ENCODE assay signal across 15 cellular contexts in the genomic region with DNA sequence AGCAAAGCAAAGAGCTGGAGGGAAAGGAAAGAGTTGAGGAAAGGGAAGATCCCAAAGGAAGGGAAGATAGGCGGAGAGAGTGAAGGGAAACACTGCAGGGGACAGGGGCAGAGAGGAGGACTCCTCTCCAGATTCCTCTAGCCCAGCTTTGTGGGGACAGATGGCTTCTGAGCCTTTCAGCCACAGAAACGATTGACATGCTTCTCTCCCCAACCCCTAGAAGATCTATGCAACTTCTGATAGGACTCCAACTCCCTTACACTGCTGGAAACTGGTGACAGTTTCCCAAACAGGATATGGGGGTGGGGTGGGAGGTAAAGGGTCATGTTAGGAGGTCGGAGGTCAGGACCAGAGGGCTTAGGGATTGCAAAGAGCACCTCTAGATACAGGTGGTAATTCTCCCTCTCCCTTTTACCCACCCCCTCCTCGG. TPM values are rescaled to one million over a fixed set of nuclear protein-coding genes. Genes with fewer than 3 reads are reported as not detected.
DNase-seq lines count a peak whose midpoint lies in the region; ATAC-seq, FAIRE-seq and TF ChIP-seq lines count a peak whose summit lies in the region.
"Had no signal": no experiment of that assay in that cellular context is flagged by ENCODE, and none has a peak within 500 bp of the region (broad histone marks: within the 10 kb centered on the region; RNA-seq: fewer than 3 reads in every experiment).

No MANE protein-coding gene starts in this region.

- no peak overlapping the region for H3K27ac Mint-ChIP-seq in activated B cell treated with CpG ODN at 0.5 μM for 24 hours
- H3K27ac Mint-ChIP-seq: activated naive CD4-positive, alpha-beta T cell treated with anti-CD3 and anti-CD28 coated beads for 36 hours; CD4-positive, alpha-beta T cell had no signal

- H3K27me3 ChIP-seq in HepG2 (ENCODE audit: control insufficient read depth in 1 of 2, insufficient read depth in 2 of 2, low read length in 2 of 2) (no peaks in the 10 kb centered on the region), sigmoid colon (peaks cover 0 to 9% (median 0%) of the 10 kb centered on the region in 3 donors), trophoblast cell (ENCODE audit: insufficient read depth, low read length) (no peaks in the 10 kb centered on the region), gastroesophageal sphincter (no peaks in the 10 kb centered on the region)

- 69% methylated on average over 4 of the region's 4 CpGs for WGBS in HepG2 (ENCODE audit: low lambda C conversion rate)
- WGBS in sigmoid colon, 2 donors, result 73 to 76% methylated on average over 4 of the region's 4 CpGs
- no CpG with 5 or more reads among the region's 4 CpGs for WGBS in trophoblast cell (ENCODE audit: extremely low coverage, insufficient coverage, insufficient read length)
- 59 to 74% methylated on average over 2 to 3 of the region's 4 CpGs for WGBS in gastroesophageal sphincter (ENCODE audit: low coverage in 1 of 2), 2 donors

- no peak overlapping the region for H4K8ac ChIP-seq in trophoblast cell (ENCODE audit: low read depth, low read length)

- no peak overlapping the region for H3K18ac ChIP-seq in trophoblast cell (ENCODE audit: low read length)

- POLR2A ChIA-PET in activated B cell treated with CpG ODN at 0.5 μM for 24 hours (lab: Charles Lee), result no interaction called here
- POLR2A ChIA-PET in HepG2 (lab: Yijun Ruan, JAX), result no interaction called here

- no peaks in the 10 kb centered on the region for H3K9me3 Mint-ChIP-seq in activated B cell treated with CpG ODN at 0.5 μM for 24 hours
- H3K9me3 Mint-ChIP-seq: activated naive CD4-positive, alpha-beta T cell treated with anti-CD3 and anti-CD28 coated beads for 36 hours; CD4-positive, alpha-beta T cell had no signal

- H3K4me3 ChIP-seq in HepG2 (replicated peaks in 1 of 3; ENCODE audit: insufficient read depth in 1 of 3, low read depth in 2 of 3, low read length in 3 of 3) (no peak overlapping the region), sigmoid colon (peak overlapping the region in 3 of 4 donors; percentile 48 to 71 (median 66)), trophoblast cell (ENCODE audit: low read depth, low read length) (no peak overlapping the region), gastroesophageal sphincter (peak overlapping the region in 1 of 2 donors; percentile 62)

- H3K4me2 ChIP-seq in HepG2 (ENCODE audit: low read depth, low read length) (no peak overlapping the region), trophoblast cell (ENCODE audit: low read length) (no peak overlapping the region)

- TF ChIP-seq EP300 in HepG2 (IDR thresholded peaks at IDR 0.05; ENCODE audit: low read depth in 2 of 2, low read length in 2 of 2) (no peak), HepG2 (CRISPR knock-in tag; IDR thresholded peaks at IDR 0.05; ENCODE audit: borderline replicate concordance) (no peak), sigmoid colon (IDR thresholded peaks at IDR 0.05) (no peak), gastroesophageal sphincter (IDR thresholded peaks at IDR 0.05) (no peak)

- no peak overlapping the region for H2AFZ ChIP-seq in HepG2 (ENCODE audit: low read length)
- no peak overlapping the region for H2AFZ ChIP-seq in trophoblast cell (ENCODE audit: insufficient read depth, low read length, poor library complexity)

- BruUV-seq in HepG2 (replicated peaks; lab: Mats Ljungman, UMichigan), result no TSS peak

- H4K12ac ChIP-seq in trophoblast cell (ENCODE audit: low read depth, low read length), result no peak overlapping the region

- TF ChIP-seq POLR2A in GM12891 (IDR thresholded peaks at IDR 0.05; ENCODE audit: low read depth, low read length), result no peak
- no peak for TF ChIP-seq POLR2A in HepG2 (IDR thresholded peaks at IDR 0.05; ENCODE audit: insufficient read depth in 1 of 2, low read depth in 2 of 2, low read length in 2 of 2)
- TF ChIP-seq POLR2A in sigmoid colon (IDR thresholded peaks at IDR 0.05), result no peak
- no peak for TF ChIP-seq POLR2A in gastroesophageal sphincter (IDR thresholded peaks at IDR 0.05)

- no peak overlapping the region for H3K23ac ChIP-seq in trophoblast cell (ENCODE audit: low read length)

- ATAC-seq in activated B cell treated with CpG ODN at 0.5 μM for 24 hours (ENCODE audit: low read depth) (no peak), HepG2 (no peak), gastroesophageal sphincter (no peak)

- H2BK5ac ChIP-seq in trophoblast cell (ENCODE audit: low read depth, low read length, poor library complexity), result no peak overlapping the region

- no peak for TF ChIP-seq RAD21 in HepG2 (CRISPR knock-in tag; IDR thresholded peaks at IDR 0.05)

- H3K9me3 ChIP-seq in HepG2 (ENCODE audit: low read length), result no peaks in the 10 kb centered on the region
- H3K9me3 ChIP-seq in sigmoid colon, result no peaks in the 10 kb centered on the region
- peaks cover 6% of the 10 kb centered on the region for H3K9me3 ChIP-seq in trophoblast cell (ENCODE audit: insufficient read depth, low read depth, low read length)
- H3K9me3 ChIP-seq in gastroesophageal sphincter, result no peaks in the 10 kb centered on the region

- no peak overlapping the region for H3K4ac ChIP-seq in trophoblast cell (ENCODE audit: low read depth, low read length)

- peaks cover 5 to 14% of the 10 kb centered on the region in 2 experiments; a peak in 4 of 5 replicates for H3K36me3 ChIP-seq in HepG2 (replicated peaks in 1 of 2; ENCODE audit: control insufficient read depth in 1 of 2, insufficient read depth in 2 of 2, low read length in 2 of 2)
- no peaks in the 10 kb centered on the region for H3K36me3 ChIP-seq in sigmoid colon
- H3K36me3 ChIP-seq in trophoblast cell (ENCODE audit: control insufficient read depth in 1 of 2, insufficient read depth in 2 of 2, low read length in 2 of 2), result peaks cover 40 to 55% of the 10 kb centered on the region in 2 experiments
- H3K36me3 ChIP-seq in gastroesophageal sphincter, result no peaks in the 10 kb centered on the region

- H3K4me3 Mint-ChIP-seq in activated B cell treated with CpG ODN at 0.5 μM for 24 hours, result peak overlapping the region; percentile 79
- H3K4me3 Mint-ChIP-seq: CD4-positive, alpha-beta T cell had no signal

- H3K4me1 Mint-ChIP-seq in activated B cell treated with CpG ODN at 0.5 μM for 24 hours, result peaks cover 18% of the 10 kb centered on the region

- H3K4me1 ChIP-seq in HepG2 (ENCODE audit: insufficient read depth, low read length) (peaks cover 45% of the 10 kb centered on the region), sigmoid colon (peaks cover 0 to 16% (median 12%) of the 10 kb centered on the region in 4 donors), trophoblast cell (ENCODE audit: control insufficient read depth in 1 of 2, insufficient read depth in 2 of 2, low read length in 2 of 2) (peaks cover 13 to 26% of the 10 kb centered on the region in 2 experiments), gastroesophageal sphincter (peaks cover 0 to 31% (median 3%) of the 10 kb centered on the region in 3 donors)

- H3K36me3 Mint-ChIP-seq in activated B cell treated with CpG ODN at 0.5 μM for 24 hours (ENCODE audit: low read depth), result no peaks in the 10 kb centered on the region

- H3K79me2 ChIP-seq in HepG2 (ENCODE audit: insufficient read depth, low read length) (peaks cover 12% of the 10 kb centered on the region), trophoblast cell (ENCODE audit: control insufficient read depth, insufficient read depth, low read length, poor library complexity) (peaks cover 22% of the 10 kb centered on the region)

- peaks cover 6% of the 10 kb centered on the region for H3K79me1 ChIP-seq in trophoblast cell (ENCODE audit: low read length)

- intact Hi-C loops in activated B cell treated with CpG ODN at 0.5 μM for 24 hours (cut with micrococcal nuclease) (no loop called here), HepG2 (cut with micrococcal nuclease; ENCODE audit: unreplicated experiment) (no loop called here), sigmoid colon (cut with DNase I) (no loop called here)

- FAIRE-seq in GM12891 (lab: Jason Lieb, UNC), result no peak
- FAIRE-seq in HepG2 (lab: Jason Lieb, UNC), result no peak

- H2BK120ac ChIP-seq in trophoblast cell (ENCODE audit: insufficient read depth, low read length, poor library complexity), result no peak overlapping the region

- H3K27ac ChIP-seq in HepG2 (ENCODE audit: extremely low read length, insufficient read depth, low read length), result peak overlapping the region; percentile 11
- H3K27ac ChIP-seq in sigmoid colon, result peak overlapping the region in 2 of 4 donors; percentile 59 to 73
- no peak overlapping the region for H3K27ac ChIP-seq in trophoblast cell (ENCODE audit: low read depth, low read length)
- peak overlapping the region in 1 of 4 donors; percentile 39 for H3K27ac ChIP-seq in gastroesophageal sphincter

- in situ Hi-C loops in HepG2 (cut with HindIII; ENCODE audit: extremely low pct_ligation_motif_present, low pct_unique_long_range_greater_than_20kb), result no loop called here

- H3K9ac ChIP-seq in HepG2 (ENCODE audit: insufficient read depth, low read depth, low read length) (no peak overlapping the region), trophoblast cell (ENCODE audit: low read length) (no peak overlapping the region)

- H3K27me3 Mint-ChIP-seq in activated B cell treated with CpG ODN at 0.5 μM for 24 hours, result no peaks in the 10 kb centered on the region

- TF ChIP-seq CTCF in activated B cell treated with CpG ODN at 0.5 μM for 24 hours (IDR thresholded peaks at IDR 0.05), result no peak
- no peak for TF ChIP-seq CTCF in HepG2 (CRISPR knock-in tag; IDR thresholded peaks at IDR 0.05)
- TF ChIP-seq CTCF in sigmoid colon (IDR thresholded peaks at IDR 0.05), result no peak
- TF ChIP-seq CTCF in gastroesophageal sphincter (IDR thresholded peaks at IDR 0.05), result no peak

- H3K14ac ChIP-seq in trophoblast cell (ENCODE audit: low read length), result no peak overlapping the region

- peaks cover 2% of the 10 kb centered on the region; the same call in 1 of the 2 replicates for H4K20me1 ChIP-seq in HepG2 (ENCODE audit: insufficient read depth, low read length)

- no peak for DNase-seq in GM12891 (ENCODE audit: insufficient read length, low spot score)
- no peak for DNase-seq in activated B cell treated with CpG ODN at 0.5 μM for 24 hours
- no peak for DNase-seq in HepG2 (ENCODE audit: low spot score)
- no peak for DNase-seq in sigmoid colon
- DNase-seq in NCI-H146 treated with DMSO at 0.1 percent for 48 hours (lab: John Stamatoyannopoulos, UW; ENCODE audit: unreplicated experiment), result no peak
- DNase-seq in NCI-H2029 (lab: John Stamatoyannopoulos, UW), result no peak
- no peak for DNase-seq in trophoblast cell
- DNase-seq: activated naive CD4-positive, alpha-beta T cell treated with anti-CD3 and anti-CD28 coated beads for 36 hours; CD4-positive, alpha-beta T cell; kidney glomerular epithelial cell; stimulated activated CD4-positive, alpha-beta T cell treated with anti-CD3 and anti-CD28 coated beads, Interleukin-2, amount 100 ng/mL, for 48 hours; stimulated activated naive CD4-positive, alpha-beta T cell treated with Interleukin-2 at 50 U/mL for 16 hours had no signal

- no peak overlapping the region for H4K91ac ChIP-seq in trophoblast cell (ENCODE audit: low read depth, low read length)

- H2BK12ac ChIP-seq in trophoblast cell (ENCODE audit: low read length), result no peak overlapping the region

- CTCF ChIA-PET in activated B cell treated with CpG ODN at 0.5 μM for 24 hours (lab: Charles Lee) (no interaction called here), HepG2 (lab: Yijun Ruan, JAX; ENCODE audit: low intra/inter-chr PET ratio, low total read pairs) (no interaction called here)

- no peak overlapping the region for H2AK5ac ChIP-seq in trophoblast cell (ENCODE audit: low read length)

RNA-seq across cellular contexts. Expression of a gene that starts 6.5 kb away (rescaled TPM):
- 0.56 TPM for polyA plus RNA-seq in GM12891 (2012; ENCODE audit: low read depth, missing spikeins)
- total RNA-seq in activated B cell treated with CpG ODN at 0.5 μM for 24 hours (0.39 and 0.47 TPM in 2 replicates), HepG2 (2016; rRNA removed; fragmentation: Illumina TruSeq; extraction: Trizol) (7.6 TPM in 2 replicates), sigmoid colon (under 1 TPM; 0.27 to 0.36 (median 0.30) TPM), gastroesophageal sphincter (under 1 TPM; under 0.01 to 0.78 (median 0.52) TPM)
- 1.4 and 2.5 TPM in 2 replicates for total RNA-seq in HepG2 (2016; cell fraction: cytosol; rRNA removed; fragmentation: Illumina TruSeq; extraction: Trizol; ENCODE audit: low read depth)
- total RNA-seq in HepG2 (2016; cell fraction: insoluble cytoplasmic fraction; rRNA removed; fragmentation: Illumina TruSeq; extraction: Trizol), result 5.3 and 7.9 TPM in 2 replicates
- 4.5 and 7.8 TPM in 2 replicates for total RNA-seq in HepG2 (2016; cell fraction: membrane; rRNA removed; fragmentation: Illumina TruSeq; extraction: Trizol)
- total RNA-seq in HepG2 (2016; cell fraction: nucleus; rRNA removed; fragmentation: Illumina TruSeq; extraction: Trizol), result 6.2 and 7.5 TPM in 2 replicates
- polyA plus RNA-seq in HepG2 (2011; rRNA removed) (9.0 and 9.1 TPM in 2 replicates), sigmoid colon (1 to 10 TPM in 1 of 3 donors, under 1 TPM in 2; 0.23 to 1.5 (median 0.60) TPM)
- polyA plus RNA-seq in HepG2 (2011; cell fraction: cytosol; rRNA removed), result 7.3 and 8.1 TPM in 2 replicates
- polyA plus RNA-seq in HepG2 (2011; cell fraction: nucleus; rRNA removed), result 11.9 and 12.9 TPM in 2 replicates
- polyA plus RNA-seq in HepG2 (2012), result 4.3 and 9.1 TPM in 2 replicates
- 2.9 and 3.3 TPM in 2 replicates for polyA plus RNA-seq in HepG2 (2016; cell fraction: cytosol; fragmentation: Illumina TruSeq; extraction: Trizol; ENCODE audit: low read depth)
- 10.7 and 11.1 TPM in 2 replicates for polyA plus RNA-seq in HepG2 (2016; cell fraction: insoluble cytoplasmic fraction; fragmentation: Illumina TruSeq; extraction: Trizol; ENCODE audit: low read depth)
- polyA plus RNA-seq in HepG2 (2016; cell fraction: membrane; fragmentation: Illumina TruSeq; extraction: Trizol; ENCODE audit: low read depth), result 4.7 and 6.0 TPM in 2 replicates
- 14.7 and 15.4 TPM in 2 replicates for polyA plus RNA-seq in HepG2 (2016; cell fraction: nucleus; fragmentation: Illumina TruSeq; extraction: Trizol; ENCODE audit: insufficient read depth, low read depth)
- 2.3 and 13.0 TPM in 2 replicates for polyA minus RNA-seq in HepG2 (2011; rRNA and poly(A)+ RNA removed; ENCODE audit: low replicate concordance)
- 10.6 and 11.8 TPM in 2 replicates for polyA minus RNA-seq in HepG2 (2011; cell fraction: cytosol; rRNA and poly(A)+ RNA removed)
- polyA minus RNA-seq in HepG2 (2011; cell fraction: nucleus; rRNA and poly(A)+ RNA removed), result 4.1 and 6.2 TPM in 2 replicates
- 38.9 and 40.4 TPM in 2 replicates for polyA plus RNA-seq in trophoblast cell (2013)
- total RNA-seq: T-helper 1 cell treated with Interleukin-12 subunit alpha and Interleukin-12 subunit beta and Interleukin-4 antibody, amounts not matched to agents 30 ng/mL and 1 ng/mL, for 36 hours had no signal

RNA-seq across cellular contexts. Expression of a gene that starts 14.8 kb away (rescaled TPM):
- polyA plus RNA-seq in GM12891 (2012; ENCODE audit: low read depth, missing spikeins), result 0.09 TPM
- 0.32 and 0.38 TPM in 2 replicates for total RNA-seq in activated B cell treated with CpG ODN at 0.5 μM for 24 hours
- 0.20 TPM in 1 of 2 replicates, not detected in the other for total RNA-seq in HepG2 (2016; rRNA removed; fragmentation: Illumina TruSeq; extraction: Trizol)
- total RNA-seq in HepG2 (2016; cell fraction: cytosol; rRNA removed; fragmentation: Illumina TruSeq; extraction: Trizol; ENCODE audit: low read depth), result not detected in 2 replicates
- total RNA-seq in HepG2 (2016; cell fraction: insoluble cytoplasmic fraction; rRNA removed; fragmentation: Illumina TruSeq; extraction: Trizol), result 0.17 TPM in 1 of 2 replicates, not detected in the other
- total RNA-seq in HepG2 (2016; cell fraction: membrane; rRNA removed; fragmentation: Illumina TruSeq; extraction: Trizol), result 0.17 TPM in 1 of 2 replicates, not detected in the other
- total RNA-seq in HepG2 (2016; cell fraction: nucleus; rRNA removed; fragmentation: Illumina TruSeq; extraction: Trizol), result not detected in 2 replicates
- polyA plus RNA-seq in HepG2 (2011; rRNA removed), result 0.12 and 0.22 TPM in 2 replicates
- 0.12 and 0.21 TPM in 2 replicates for polyA plus RNA-seq in HepG2 (2011; cell fraction: cytosol; rRNA removed)
- polyA plus RNA-seq in HepG2 (2011; cell fraction: nucleus; rRNA removed), result 0.33 and 0.37 TPM in 2 replicates
- 0.33 and 0.34 TPM in 2 replicates for polyA plus RNA-seq in HepG2 (2012)
- polyA plus RNA-seq in HepG2 (2016; cell fraction: cytosol; fragmentation: Illumina TruSeq; extraction: Trizol; ENCODE audit: low read depth), result not detected in 2 replicates
- polyA plus RNA-seq in HepG2 (2016; cell fraction: insoluble cytoplasmic fraction; fragmentation: Illumina TruSeq; extraction: Trizol; ENCODE audit: low read depth), result not detected in 2 replicates
- polyA plus RNA-seq in HepG2 (2016; cell fraction: membrane; fragmentation: Illumina TruSeq; extraction: Trizol; ENCODE audit: low read depth), result not detected in 2 replicates
- not detected in 2 replicates for polyA plus RNA-seq in HepG2 (2016; cell fraction: nucleus; fragmentation: Illumina TruSeq; extraction: Trizol; ENCODE audit: insufficient read depth, low read depth)
- not detected in 2 replicates for polyA minus RNA-seq in HepG2 (2011; rRNA and poly(A)+ RNA removed; ENCODE audit: low replicate concordance)
- not detected in 2 replicates for polyA minus RNA-seq in HepG2 (2011; cell fraction: cytosol; rRNA and poly(A)+ RNA removed)
- not detected in 2 replicates for polyA minus RNA-seq in HepG2 (2011; cell fraction: nucleus; rRNA and poly(A)+ RNA removed)
- total RNA-seq in sigmoid colon, result not detected
- 100 to 1,000 TPM; 187 to 237 (median 201) TPM for polyA plus RNA-seq in sigmoid colon
- polyA plus RNA-seq in trophoblast cell (2013), result 92.3 and 94.0 TPM in 2 replicates
- 10 to 100 TPM in 1 of 4 donors, not detected in 3; 22.1 TPM for total RNA-seq in gastroesophageal sphincter
- total RNA-seq: chondrocyte; T-helper 1 cell treated with Interleukin-12 subunit alpha and Interleukin-12 subunit beta and Interleukin-4 antibody, amounts not matched to agents 30 ng/mL and 1 ng/mL, for 36 hours had no signal

RNA-seq across cellular contexts. Expression of a gene that starts 21.2 kb away (rescaled TPM):
- polyA plus RNA-seq in GM12891 (2012; ENCODE audit: low read depth, missing spikeins), result 81.3 TPM
- total RNA-seq in activated B cell treated with CpG ODN at 0.5 μM for 24 hours, result 45.9 and 48.0 TPM in 2 replicates
- 66.4 and 84.0 TPM in 2 replicates for total RNA-seq in HepG2 (2016; rRNA removed; fragmentation: Illumina TruSeq; extraction: Trizol)
- 39.6 and 58.1 TPM in 2 replicates for total RNA-seq in HepG2 (2016; cell fraction: cytosol; rRNA removed; fragmentation: Illumina TruSeq; extraction: Trizol; ENCODE audit: low read depth)
- 68.2 and 78.9 TPM in 2 replicates for total RNA-seq in HepG2 (2016; cell fraction: insoluble cytoplasmic fraction; rRNA removed; fragmentation: Illumina TruSeq; extraction: Trizol)
- 45.1 and 68.3 TPM in 2 replicates for total RNA-seq in HepG2 (2016; cell fraction: membrane; rRNA removed; fragmentation: Illumina TruSeq; extraction: Trizol)
- 22.4 and 23.2 TPM in 2 replicates for total RNA-seq in HepG2 (2016; cell fraction: nucleus; rRNA removed; fragmentation: Illumina TruSeq; extraction: Trizol)
- 36.5 and 44.9 TPM in 2 replicates for polyA plus RNA-seq in HepG2 (2011; rRNA removed)
- 45.1 and 65.7 TPM in 2 replicates for polyA plus RNA-seq in HepG2 (2011; cell fraction: cytosol; rRNA removed)
- polyA plus RNA-seq in HepG2 (2011; cell fraction: nucleus; rRNA removed), result 14.0 and 16.2 TPM in 2 replicates
- polyA plus RNA-seq in HepG2 (2012), result 28.1 and 35.0 TPM in 2 replicates
- polyA plus RNA-seq in HepG2 (2016; cell fraction: cytosol; fragmentation: Illumina TruSeq; extraction: Trizol; ENCODE audit: low read depth), result 49.1 and 78.5 TPM in 2 replicates
- polyA plus RNA-seq in HepG2 (2016; cell fraction: insoluble cytoplasmic fraction; fragmentation: Illumina TruSeq; extraction: Trizol; ENCODE audit: low read depth), result 91.2 and 98.7 TPM in 2 replicates
- polyA plus RNA-seq in HepG2 (2016; cell fraction: membrane; fragmentation: Illumina TruSeq; extraction: Trizol; ENCODE audit: low read depth), result 42.8 and 62.9 TPM in 2 replicates
- polyA plus RNA-seq in HepG2 (2016; cell fraction: nucleus; fragmentation: Illumina TruSeq; extraction: Trizol; ENCODE audit: insufficient read depth, low read depth), result 45.4 and 50.6 TPM in 2 replicates
- 18.1 and 65.8 TPM in 2 replicates for polyA minus RNA-seq in HepG2 (2011; rRNA and poly(A)+ RNA removed; ENCODE audit: low replicate concordance)
- 8.4 and 8.6 TPM in 2 replicates for polyA minus RNA-seq in HepG2 (2011; cell fraction: cytosol; rRNA and poly(A)+ RNA removed)
- 6.3 and 9.4 TPM in 2 replicates for polyA minus RNA-seq in HepG2 (2011; cell fraction: nucleus; rRNA and poly(A)+ RNA removed)
- total RNA-seq in sigmoid colon, result 10 to 100 TPM; 55.4 to 86.4 (median 71.3) TPM
- 100 to 1,000 TPM; 142 to 245 (median 199) TPM for polyA plus RNA-seq in sigmoid colon
- polyA plus RNA-seq in trophoblast cell (2013), result 71.8 and 76.8 TPM in 2 replicates
- 10 to 100 TPM; 66.8 to 79.3 (median 73.1) TPM for total RNA-seq in gastroesophageal sphincter

RNA-seq across cellular contexts. Expression of a gene that starts 22.2 kb away (rescaled TPM):
- polyA plus RNA-seq in GM12891 (2012; ENCODE audit: low read depth, missing spikeins), result 16.5 TPM
- total RNA-seq in activated B cell treated with CpG ODN at 0.5 μM for 24 hours, result 28.1 and 32.5 TPM in 2 replicates
- total RNA-seq in HepG2 (2016; rRNA removed; fragmentation: Illumina TruSeq; extraction: Trizol), result 31.5 and 33.2 TPM in 2 replicates
- total RNA-seq in HepG2 (2016; cell fraction: cytosol; rRNA removed; fragmentation: Illumina TruSeq; extraction: Trizol; ENCODE audit: low read depth), result 20.1 and 22.6 TPM in 2 replicates
- total RNA-seq in HepG2 (2016; cell fraction: insoluble cytoplasmic fraction; rRNA removed; fragmentation: Illumina TruSeq; extraction: Trizol), result 29.3 and 31.9 TPM in 2 replicates
- total RNA-seq in HepG2 (2016; cell fraction: membrane; rRNA removed; fragmentation: Illumina TruSeq; extraction: Trizol), result 26.2 and 29.2 TPM in 2 replicates
- total RNA-seq in HepG2 (2016; cell fraction: nucleus; rRNA removed; fragmentation: Illumina TruSeq; extraction: Trizol), result 21.0 and 23.5 TPM in 2 replicates
- 39.8 and 42.0 TPM in 2 replicates for polyA plus RNA-seq in HepG2 (2011; rRNA removed)
- 29.0 and 30.8 TPM in 2 replicates for polyA plus RNA-seq in HepG2 (2011; cell fraction: cytosol; rRNA removed)
- 55.5 and 56.3 TPM in 2 replicates for polyA plus RNA-seq in HepG2 (2011; cell fraction: nucleus; rRNA removed)
- 24.3 and 30.2 TPM in 2 replicates for polyA plus RNA-seq in HepG2 (2012)
- 6.2 and 6.6 TPM in 2 replicates for polyA plus RNA-seq in HepG2 (2016; cell fraction: cytosol; fragmentation: Illumina TruSeq; extraction: Trizol; ENCODE audit: low read depth)
- polyA plus RNA-seq in HepG2 (2016; cell fraction: insoluble cytoplasmic fraction; fragmentation: Illumina TruSeq; extraction: Trizol; ENCODE audit: low read depth), result 36.9 and 41.7 TPM in 2 replicates
- 19.4 and 20.1 TPM in 2 replicates for polyA plus RNA-seq in HepG2 (2016; cell fraction: membrane; fragmentation: Illumina TruSeq; extraction: Trizol; ENCODE audit: low read depth)
- 54.4 and 62.1 TPM in 2 replicates for polyA plus RNA-seq in HepG2 (2016; cell fraction: nucleus; fragmentation: Illumina TruSeq; extraction: Trizol; ENCODE audit: insufficient read depth, low read depth)
- polyA minus RNA-seq in HepG2 (2011; rRNA and poly(A)+ RNA removed; ENCODE audit: low replicate concordance), result 59.1 and 110 TPM in 2 replicates
- polyA minus RNA-seq in HepG2 (2011; cell fraction: cytosol; rRNA and poly(A)+ RNA removed), result 20.7 and 24.4 TPM in 2 replicates
- polyA minus RNA-seq in HepG2 (2011; cell fraction: nucleus; rRNA and poly(A)+ RNA removed), result 14.0 and 20.0 TPM in 2 replicates
- 10 to 100 TPM; 13.9 to 23.6 (median 19.8) TPM for total RNA-seq in sigmoid colon
- polyA plus RNA-seq in sigmoid colon, result 10 to 100 TPM; 11.4 to 21.5 (median 14.8) TPM
- polyA plus RNA-seq in trophoblast cell (2013), result 44.6 and 45.7 TPM in 2 replicates
- total RNA-seq in gastroesophageal sphincter, result 10 to 100 TPM; 19.6 to 29.6 (median 24.8) TPM

RNA-seq across cellular contexts. Expression of a gene that starts 38.7 kb away (rescaled TPM):
- 70.7 TPM for polyA plus RNA-seq in GM12891 (2012; ENCODE audit: low read depth, missing spikeins)
- 40.4 and 47.5 TPM in 2 replicates for total RNA-seq in activated B cell treated with CpG ODN at 0.5 μM for 24 hours
- 190 and 225 TPM in 2 replicates for total RNA-seq in HepG2 (2016; rRNA removed; fragmentation: Illumina TruSeq; extraction: Trizol)
- total RNA-seq in HepG2 (2016; cell fraction: cytosol; rRNA removed; fragmentation: Illumina TruSeq; extraction: Trizol; ENCODE audit: low read depth), result 16.7 and 20.3 TPM in 2 replicates
- 150 and 214 TPM in 2 replicates for total RNA-seq in HepG2 (2016; cell fraction: insoluble cytoplasmic fraction; rRNA removed; fragmentation: Illumina TruSeq; extraction: Trizol)
- total RNA-seq in HepG2 (2016; cell fraction: membrane; rRNA removed; fragmentation: Illumina TruSeq; extraction: Trizol), result 22.8 and 26.6 TPM in 2 replicates
- 106 and 117 TPM in 2 replicates for total RNA-seq in HepG2 (2016; cell fraction: nucleus; rRNA removed; fragmentation: Illumina TruSeq; extraction: Trizol)
- 107 and 110 TPM in 2 replicates for polyA plus RNA-seq in HepG2 (2011; rRNA removed)
- 79.6 and 122 TPM in 2 replicates for polyA plus RNA-seq in HepG2 (2011; cell fraction: cytosol; rRNA removed)
- polyA plus RNA-seq in HepG2 (2011; cell fraction: nucleus; rRNA removed), result 236 and 366 TPM in 2 replicates
- polyA plus RNA-seq in HepG2 (2012), result 86.7 and 101 TPM in 2 replicates
- polyA plus RNA-seq in HepG2 (2016; cell fraction: cytosol; fragmentation: Illumina TruSeq; extraction: Trizol; ENCODE audit: low read depth), result 11.1 and 13.2 TPM in 2 replicates
- 143 and 179 TPM in 2 replicates for polyA plus RNA-seq in HepG2 (2016; cell fraction: insoluble cytoplasmic fraction; fragmentation: Illumina TruSeq; extraction: Trizol; ENCODE audit: low read depth)
- 12.6 and 16.9 TPM in 2 replicates for polyA plus RNA-seq in HepG2 (2016; cell fraction: membrane; fragmentation: Illumina TruSeq; extraction: Trizol; ENCODE audit: low read depth)
- polyA plus RNA-seq in HepG2 (2016; cell fraction: nucleus; fragmentation: Illumina TruSeq; extraction: Trizol; ENCODE audit: insufficient read depth, low read depth), result 177 and 182 TPM in 2 replicates
- polyA minus RNA-seq in HepG2 (2011; rRNA and poly(A)+ RNA removed; ENCODE audit: low replicate concordance), result 159 and 307 TPM in 2 replicates
- polyA minus RNA-seq in HepG2 (2011; cell fraction: cytosol; rRNA and poly(A)+ RNA removed), result 120 and 130 TPM in 2 replicates
- 67.7 and 70.4 TPM in 2 replicates for polyA minus RNA-seq in HepG2 (2011; cell fraction: nucleus; rRNA and poly(A)+ RNA removed)
- 100 to 1,000 TPM; 129 to 241 (median 196) TPM for total RNA-seq in sigmoid colon
- 100 to 1,000 TPM; 108 to 229 (median 142) TPM for polyA plus RNA-seq in sigmoid colon
- 414 and 457 TPM in 2 replicates for polyA plus RNA-seq in trophoblast cell (2013)
- 100 to 1,000 TPM; 327 to 617 (median 519) TPM for total RNA-seq in gastroesophageal sphincter

Comparison
In these comparisons a context has a peak if more than half of its experiments do, and no peak if none do; other contexts are left out.
1. H3K4me3 ChIP-seq: peak in sigmoid colon (3 of 4); none in HepG2 (0 of 3) and trophoblast cell (single experiment).